18 cellular contexts compared by ENCODE assay signal in the genomic region with DNA sequence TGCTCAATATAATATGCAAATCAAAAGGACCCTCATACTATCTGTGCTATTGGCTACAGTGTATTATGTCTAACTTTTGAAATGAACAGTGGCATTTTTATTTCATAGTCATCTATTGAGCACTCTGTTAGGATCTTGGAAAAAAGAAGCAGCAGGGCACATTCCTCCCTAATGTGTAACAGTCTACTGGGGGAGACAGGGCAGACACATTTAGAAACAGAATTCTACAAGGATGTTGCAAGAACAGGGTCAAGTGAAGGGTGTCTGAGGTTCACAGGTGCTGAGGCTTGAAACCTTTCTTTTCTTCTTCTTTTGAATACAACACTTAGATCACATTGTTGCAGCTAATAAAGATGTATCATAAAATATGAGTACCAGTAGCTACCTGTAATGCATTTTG.
DNase-seq lines count a peak whose midpoint lies in the region; ATAC-seq and TF ChIP-seq lines count a peak whose summit lies in the region.
"Had no signal": no experiment of that assay in that cellular context is flagged by ENCODE, and none has a peak within 500 bp of the region (broad histone marks: within the 10 kb centered on the region; RNA-seq: fewer than 3 reads in every experiment).

No MANE protein-coding gene starts in this region.

- H3K27me3 ChIP-seq in adipocyte (replicated peaks; ENCODE audit: control insufficient read depth, insufficient read depth, low read length) (no peaks in the 10 kb centered on the region), trophoblast cell (ENCODE audit: insufficient read depth, low read length) (no peaks in the 10 kb centered on the region)
- H3K27me3 ChIP-seq: stomach had no signal

- no peak overlapping the region for H2AFZ ChIP-seq in trophoblast cell (ENCODE audit: insufficient read depth, low read length, poor library complexity)

- H3K4me1 ChIP-seq in adipocyte (ENCODE audit: control insufficient read depth, insufficient read depth, low read length) (peaks cover 36% of the 10 kb centered on the region), trophoblast cell (ENCODE audit: control insufficient read depth in 1 of 2, insufficient read depth in 2 of 2, low read length in 2 of 2) (peaks cover 6 to 7% of the 10 kb centered on the region in 2 experiments)

- no peaks in the 10 kb centered on the region for H3K79me2 ChIP-seq in trophoblast cell (ENCODE audit: control insufficient read depth, insufficient read depth, low read length, poor library complexity)

- no peak overlapping the region for H3K18ac ChIP-seq in trophoblast cell (ENCODE audit: low read length)

- no peak overlapping the region for H2AK5ac ChIP-seq in trophoblast cell (ENCODE audit: low read length)

- POLR2A ChIA-PET in T-cell (lab: Charles Lee), result no interaction called here

- no peak overlapping the region for H3K9ac ChIP-seq in adipocyte (ENCODE audit: low read length)
- H3K9ac ChIP-seq in trophoblast cell (ENCODE audit: low read length), result no peak overlapping the region

- H3K9me3 Mint-ChIP-seq in T-cell, result peaks cover 0 to 4% (median 0%) of the 10 kb centered on the region in 3 donors

- no peak overlapping the region for H3K4ac ChIP-seq in trophoblast cell (ENCODE audit: low read depth, low read length)

- no peaks in the 10 kb centered on the region for H3K79me1 ChIP-seq in trophoblast cell (ENCODE audit: low read length)

- no peak for TF ChIP-seq CTCF in fibroblast of villous mesenchyme (IDR thresholded peaks at IDR 0.05; ENCODE audit: insufficient read depth, low read depth, low read length)

- no peaks in the 10 kb centered on the region for H3K36me3 Mint-ChIP-seq in T-cell

- no peak overlapping the region for H4K8ac ChIP-seq in trophoblast cell (ENCODE audit: low read depth, low read length)

- H3K27ac ChIP-seq in trophoblast cell (ENCODE audit: low read depth, low read length), result no peak overlapping the region
- H3K27ac ChIP-seq: C4-2B, stomach had no signal

- ATAC-seq in GM21717 (IDR thresholded peaks at IDR 0.05; ENCODE audit: unreplicated experiment) (no peak), T-cell (replicated peaks in 1 of 4) (no peak)

- H3K14ac ChIP-seq in trophoblast cell (ENCODE audit: low read length), result no peak overlapping the region

- H2BK120ac ChIP-seq in trophoblast cell (ENCODE audit: insufficient read depth, low read length, poor library complexity), result no peak overlapping the region

- H3K9me3 ChIP-seq in adipocyte (ENCODE audit: control insufficient read depth, low read length) (peaks cover 5% of the 10 kb centered on the region), trophoblast cell (ENCODE audit: insufficient read depth, low read depth, low read length) (no peaks in the 10 kb centered on the region)
- H3K9me3 ChIP-seq: stomach had no signal

- CTCF ChIA-PET in T-cell (lab: Charles Lee), result no interaction called here

- H4K12ac ChIP-seq in trophoblast cell (ENCODE audit: low read depth, low read length), result no peak overlapping the region

- H3K27me3 Mint-ChIP-seq in T-cell, result peaks cover 0 to 7% of the 10 kb centered on the region in 2 donors

- no peak overlapping the region for H3K4me3 Mint-ChIP-seq in T-cell

- no peak overlapping the region for H3K4me3 ChIP-seq in adipocyte (ENCODE audit: low read length)
- no peak overlapping the region for H3K4me3 ChIP-seq in fibroblast of villous mesenchyme (ENCODE audit: low read depth, low read length)
- no peak overlapping the region for H3K4me3 ChIP-seq in trophoblast cell (ENCODE audit: low read depth, low read length)
- H3K4me3 ChIP-seq: stomach had no signal

- no peak overlapping the region for H2BK5ac ChIP-seq in trophoblast cell (ENCODE audit: low read depth, low read length, poor library complexity)

- no peak overlapping the region for H3K4me2 ChIP-seq in trophoblast cell (ENCODE audit: low read length)

- no peaks in the 10 kb centered on the region for H3K36me3 ChIP-seq in adipocyte (ENCODE audit: control insufficient read depth, insufficient read depth, low read length, severe bottlenecking)
- H3K36me3 ChIP-seq in trophoblast cell (ENCODE audit: control insufficient read depth in 1 of 2, insufficient read depth in 2 of 2, low read length in 2 of 2), result no peaks in the 10 kb centered on the region
- H3K36me3 ChIP-seq: stomach had no signal

- H3K4me1 Mint-ChIP-seq in T-cell, result no peaks in the 10 kb centered on the region

- no peak overlapping the region for H3K23ac ChIP-seq in trophoblast cell (ENCODE audit: low read length)

- DNase-seq in ELR (ENCODE audit: low read depth) (peak; percentile 74), adipocyte (ENCODE audit: low read depth) (peak; percentile 85), fibroblast of villous mesenchyme (ENCODE audit: low read depth) (peak; percentile 60), trophoblast cell (peak; percentile 25 to 66), SIG-M5 treated with dmso at 0.1 percent for 504 hours (lab: John Stamatoyannopoulos, UW; ENCODE audit: unreplicated experiment) (no peak), pons (ENCODE audit: low spot score) (no peak), T-cell (no peak)
- DNase-seq: activated CD4-positive, alpha-beta T cell treated with anti-CD3 and anti-CD28 coated beads, Interleukin-2, amount 50 U/mL, for 1 hour; activated naive CD4-positive, alpha-beta T cell treated with anti-CD3 and anti-CD28 coated beads, Interleukin-2, amount 50 U/mL, for 16 hours; activated T-cell treated with anti-CD3 and anti-CD28 coated beads for 4 hours; caudate nucleus; islet precursor cell; NCI-H1930; NCI-H526; OCI-M1; stomach had no signal

- no peak overlapping the region for H2BK12ac ChIP-seq in trophoblast cell (ENCODE audit: low read length)

- H4K91ac ChIP-seq in trophoblast cell (ENCODE audit: low read depth, low read length), result no peak overlapping the region

- H3K27ac Mint-ChIP-seq in T-cell, result no peak overlapping the region

Comparison
In these comparisons a context has a peak if more than half of its experiments do, and no peak if none do; other contexts are left out.
1. DNase-seq: peak in ELR (single experiment), adipocyte (single experiment), fibroblast of villous mesenchyme (single experiment) and trophoblast cell (2 of 2); none in SIG-M5 treated with dmso at 0.1 percent for 504 hours (single experiment), pons (single experiment) and T-cell (0 of 34).